ENCODE assay signal across 1 cellular context in the genomic region with DNA sequence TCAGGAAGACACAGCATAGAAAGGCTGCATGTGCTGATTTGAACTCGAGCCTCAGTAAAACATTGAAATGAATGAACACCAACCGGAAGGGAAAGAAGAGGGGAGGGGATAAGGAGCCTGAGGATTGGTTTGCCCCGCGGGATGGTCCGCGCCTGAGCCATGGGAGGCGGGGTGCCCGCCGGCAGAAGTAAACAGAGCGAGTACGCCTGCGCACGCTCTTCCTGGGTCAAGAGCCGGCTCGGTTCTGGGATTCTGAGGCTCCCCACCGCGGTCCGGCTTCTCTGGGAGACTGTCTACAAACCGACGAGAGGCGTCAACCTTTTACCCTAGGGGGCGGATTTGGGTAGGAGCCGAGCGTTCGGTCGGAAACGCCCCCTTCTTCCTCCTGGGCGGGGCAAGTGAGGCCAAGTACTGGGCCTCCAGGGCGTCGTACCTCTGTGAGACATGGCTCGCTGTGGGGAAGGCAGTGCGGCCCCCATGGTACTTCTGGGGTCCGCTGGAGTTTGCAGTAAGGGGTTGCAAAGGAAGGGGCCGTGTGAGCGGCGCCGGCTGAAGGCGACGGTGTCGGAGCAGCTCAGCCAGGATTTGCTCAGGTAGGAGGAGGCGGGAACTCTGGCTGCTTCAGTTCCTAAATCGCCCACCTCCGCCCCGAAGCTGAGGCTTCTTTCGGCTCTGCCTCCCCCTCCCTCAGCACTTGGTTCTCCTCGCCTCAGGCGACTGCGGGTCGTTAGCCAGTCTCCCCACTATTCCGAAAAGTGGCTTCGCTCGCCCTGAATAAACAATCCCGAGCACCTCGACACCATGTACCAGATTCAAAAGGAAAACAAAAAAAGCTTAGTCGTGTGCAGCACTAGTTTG.
A peak's percentile ranks its signal among the peaks of the same experiment; 100 is the strongest.
TF ChIP-seq lines count a peak whose summit lies in the region.

A gene (plus strand): TSS at position 218 of the 858 bp plus-strand sequence. CDS start 227 bp downstream, at position 445.

TF ChIP-seq in K562, 482 proteins besides CTCF, POLR2A, EP300 and RAD21 (continued from another document and continues in another):
- TF ChIP-seq YY1 (IDR thresholded peaks at IDR 0.05; ENCODE audit: borderline replicate concordance in 1 of 3, control insufficient read depth in 1 of 3, extremely low read depth in 1 of 3, insufficient read depth in 3 of 3, insufficient read length in 1 of 3, insufficient replicate concordance in 2 of 3, low read depth in 1 of 3, low read length in 2 of 3) (peak in 1 of 3 experiments; percentile 9), DDX20 (tag; IDR thresholded peaks at IDR 0.05; ENCODE audit: low read depth) (no peak), THRAP3 (IDR thresholded peaks at IDR 0.05; ENCODE audit: borderline replicate concordance) (no peak), JUNB (CRISPR knock-in tag; conservative IDR thresholded peaks at IDR 0.05) (no peak), RNF2 (IDR thresholded peaks at IDR 0.05) (no peak; the same call in 1 of the 2 replicates), CBX8 (IDR thresholded peaks at IDR 0.05; ENCODE audit: borderline replicate concordance, extremely low read depth, low read depth, low read length, poor library complexity, severe bottlenecking) (no peak), TGIF2 (CRISPR knock-in tag; IDR thresholded peaks at IDR 0.05) (no peak), HNRNPH1 (optimal IDR thresholded peaks at IDR 0.05; ENCODE audit: low read depth, low read length) (no peak), SAFB (IDR thresholded peaks at IDR 0.05; ENCODE audit: borderline replicate concordance, low read depth, low read length) (no peak), ZNF830 (CRISPR knock-in tag; IDR thresholded peaks at IDR 0.05) (no peak), LCOR (CRISPR knock-in tag; IDR thresholded peaks at IDR 0.05) (peak; percentile 64; the same call in 1 of the 2 replicates), ZNF311 (CRISPR knock-in tag; IDR thresholded peaks at IDR 0.05) (no peak), NFIC (IDR thresholded peaks at IDR 0.05) (no peak), ZEB2 (IDR thresholded peaks at IDR 0.05) (0 out of 2 replicates have a peak, but pooled peaks have one; percentile 18), NR2F6 (CRISPR knock-in tag; IDR thresholded peaks at IDR 0.05) (no peak), ZNF197 (CRISPR knock-in tag; IDR thresholded peaks at IDR 0.05; ENCODE audit: low read depth) (no peak), FOXA3 (CRISPR knock-in tag; conservative IDR thresholded peaks at IDR 0.05 in 1 of 2, IDR thresholded peaks at IDR 0.05 in 1 of 2) (peak; percentile 56 to 71; a peak in 3 of 4 replicates), NFE2 (IDR thresholded peaks at IDR 0.05; ENCODE audit: low read depth) (no peak), RFX7 (CRISPR knock-in tag; IDR thresholded peaks at IDR 0.05) (no peak), RUNX1 (IDR thresholded peaks at IDR 0.05; ENCODE audit: low read depth) (no peak), ZNF561 (CRISPR knock-in tag; conservative IDR thresholded peaks at IDR 0.05) (no peak), MBD2 (IDR thresholded peaks at IDR 0.05; ENCODE audit: borderline replicate concordance, low read depth) (no peak), CXXC5 (CRISPR knock-in tag; IDR thresholded peaks at IDR 0.05) (peak; percentile 41), SAP30 (IDR thresholded peaks at IDR 0.05; ENCODE audit: borderline replicate concordance, insufficient read depth, low read depth, low read length, poor library complexity, severe bottlenecking) (no peak), SRF (CRISPR knock-in tag; IDR thresholded peaks at IDR 0.05) (peak in 1 of 2 experiments; percentile 57; a peak in 1 of 4 replicates), ZNF239 (CRISPR knock-in tag; IDR thresholded peaks at IDR 0.05) (no peak), TOE1 (IDR thresholded peaks at IDR 0.05; ENCODE audit: borderline replicate concordance) (0 out of 2 replicates have a peak, but pooled peaks have one; percentile 25), TOE1 (CRISPR knock-in tag; IDR thresholded peaks at IDR 0.05; ENCODE audit: borderline replicate concordance, low read depth) (no peak)
- TF ChIP-seq, protein P1, sequence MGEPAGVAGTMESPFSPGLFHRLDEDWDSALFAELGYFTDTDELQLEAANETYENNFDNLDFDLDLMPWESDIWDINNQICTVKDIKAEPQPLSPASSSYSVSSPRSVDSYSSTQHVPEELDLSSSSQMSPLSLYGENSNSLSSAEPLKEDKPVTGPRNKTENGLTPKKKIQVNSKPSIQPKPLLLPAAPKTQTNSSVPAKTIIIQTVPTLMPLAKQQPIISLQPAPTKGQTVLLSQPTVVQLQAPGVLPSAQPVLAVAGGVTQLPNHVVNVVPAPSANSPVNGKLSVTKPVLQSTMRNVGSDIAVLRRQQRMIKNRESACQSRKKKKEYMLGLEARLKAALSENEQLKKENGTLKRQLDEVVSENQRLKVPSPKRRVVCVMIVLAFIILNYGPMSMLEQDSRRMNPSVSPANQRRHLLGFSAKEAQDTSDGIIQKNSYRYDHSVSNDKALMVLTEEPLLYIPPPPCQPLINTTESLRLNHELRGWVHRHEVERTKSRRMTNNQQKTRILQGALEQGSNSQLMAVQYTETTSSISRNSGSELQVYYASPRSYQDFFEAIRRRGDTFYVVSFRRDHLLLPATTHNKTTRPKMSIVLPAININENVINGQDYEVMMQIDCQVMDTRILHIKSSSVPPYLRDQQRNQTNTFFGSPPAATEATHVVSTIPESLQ (CRISPR knock-in tag; IDR thresholded peaks at IDR 0.05), result 0 out of 2 replicates have a peak, but pooled peaks have one; percentile 72
- TF ChIP-seq, protein P2, sequence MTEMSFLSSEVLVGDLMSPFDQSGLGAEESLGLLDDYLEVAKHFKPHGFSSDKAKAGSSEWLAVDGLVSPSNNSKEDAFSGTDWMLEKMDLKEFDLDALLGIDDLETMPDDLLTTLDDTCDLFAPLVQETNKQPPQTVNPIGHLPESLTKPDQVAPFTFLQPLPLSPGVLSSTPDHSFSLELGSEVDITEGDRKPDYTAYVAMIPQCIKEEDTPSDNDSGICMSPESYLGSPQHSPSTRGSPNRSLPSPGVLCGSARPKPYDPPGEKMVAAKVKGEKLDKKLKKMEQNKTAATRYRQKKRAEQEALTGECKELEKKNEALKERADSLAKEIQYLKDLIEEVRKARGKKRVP (CRISPR knock-in tag; IDR thresholded peaks at IDR 0.05), result no peak
- TF ChIP-seq, protein P3, sequence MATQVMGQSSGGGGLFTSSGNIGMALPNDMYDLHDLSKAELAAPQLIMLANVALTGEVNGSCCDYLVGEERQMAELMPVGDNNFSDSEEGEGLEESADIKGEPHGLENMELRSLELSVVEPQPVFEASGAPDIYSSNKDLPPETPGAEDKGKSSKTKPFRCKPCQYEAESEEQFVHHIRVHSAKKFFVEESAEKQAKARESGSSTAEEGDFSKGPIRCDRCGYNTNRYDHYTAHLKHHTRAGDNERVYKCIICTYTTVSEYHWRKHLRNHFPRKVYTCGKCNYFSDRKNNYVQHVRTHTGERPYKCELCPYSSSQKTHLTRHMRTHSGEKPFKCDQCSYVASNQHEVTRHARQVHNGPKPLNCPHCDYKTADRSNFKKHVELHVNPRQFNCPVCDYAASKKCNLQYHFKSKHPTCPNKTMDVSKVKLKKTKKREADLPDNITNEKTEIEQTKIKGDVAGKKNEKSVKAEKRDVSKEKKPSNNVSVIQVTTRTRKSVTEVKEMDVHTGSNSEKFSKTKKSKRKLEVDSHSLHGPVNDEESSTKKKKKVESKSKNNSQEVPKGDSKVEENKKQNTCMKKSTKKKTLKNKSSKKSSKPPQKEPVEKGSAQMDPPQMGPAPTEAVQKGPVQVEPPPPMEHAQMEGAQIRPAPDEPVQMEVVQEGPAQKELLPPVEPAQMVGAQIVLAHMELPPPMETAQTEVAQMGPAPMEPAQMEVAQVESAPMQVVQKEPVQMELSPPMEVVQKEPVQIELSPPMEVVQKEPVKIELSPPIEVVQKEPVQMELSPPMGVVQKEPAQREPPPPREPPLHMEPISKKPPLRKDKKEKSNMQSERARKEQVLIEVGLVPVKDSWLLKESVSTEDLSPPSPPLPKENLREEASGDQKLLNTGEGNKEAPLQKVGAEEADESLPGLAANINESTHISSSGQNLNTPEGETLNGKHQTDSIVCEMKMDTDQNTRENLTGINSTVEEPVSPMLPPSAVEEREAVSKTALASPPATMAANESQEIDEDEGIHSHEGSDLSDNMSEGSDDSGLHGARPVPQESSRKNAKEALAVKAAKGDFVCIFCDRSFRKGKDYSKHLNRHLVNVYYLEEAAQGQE (CRISPR knock-in tag; IDR thresholded peaks at IDR 0.05; ENCODE audit: low read depth), result no peak
- TF ChIP-seq, protein P4, sequence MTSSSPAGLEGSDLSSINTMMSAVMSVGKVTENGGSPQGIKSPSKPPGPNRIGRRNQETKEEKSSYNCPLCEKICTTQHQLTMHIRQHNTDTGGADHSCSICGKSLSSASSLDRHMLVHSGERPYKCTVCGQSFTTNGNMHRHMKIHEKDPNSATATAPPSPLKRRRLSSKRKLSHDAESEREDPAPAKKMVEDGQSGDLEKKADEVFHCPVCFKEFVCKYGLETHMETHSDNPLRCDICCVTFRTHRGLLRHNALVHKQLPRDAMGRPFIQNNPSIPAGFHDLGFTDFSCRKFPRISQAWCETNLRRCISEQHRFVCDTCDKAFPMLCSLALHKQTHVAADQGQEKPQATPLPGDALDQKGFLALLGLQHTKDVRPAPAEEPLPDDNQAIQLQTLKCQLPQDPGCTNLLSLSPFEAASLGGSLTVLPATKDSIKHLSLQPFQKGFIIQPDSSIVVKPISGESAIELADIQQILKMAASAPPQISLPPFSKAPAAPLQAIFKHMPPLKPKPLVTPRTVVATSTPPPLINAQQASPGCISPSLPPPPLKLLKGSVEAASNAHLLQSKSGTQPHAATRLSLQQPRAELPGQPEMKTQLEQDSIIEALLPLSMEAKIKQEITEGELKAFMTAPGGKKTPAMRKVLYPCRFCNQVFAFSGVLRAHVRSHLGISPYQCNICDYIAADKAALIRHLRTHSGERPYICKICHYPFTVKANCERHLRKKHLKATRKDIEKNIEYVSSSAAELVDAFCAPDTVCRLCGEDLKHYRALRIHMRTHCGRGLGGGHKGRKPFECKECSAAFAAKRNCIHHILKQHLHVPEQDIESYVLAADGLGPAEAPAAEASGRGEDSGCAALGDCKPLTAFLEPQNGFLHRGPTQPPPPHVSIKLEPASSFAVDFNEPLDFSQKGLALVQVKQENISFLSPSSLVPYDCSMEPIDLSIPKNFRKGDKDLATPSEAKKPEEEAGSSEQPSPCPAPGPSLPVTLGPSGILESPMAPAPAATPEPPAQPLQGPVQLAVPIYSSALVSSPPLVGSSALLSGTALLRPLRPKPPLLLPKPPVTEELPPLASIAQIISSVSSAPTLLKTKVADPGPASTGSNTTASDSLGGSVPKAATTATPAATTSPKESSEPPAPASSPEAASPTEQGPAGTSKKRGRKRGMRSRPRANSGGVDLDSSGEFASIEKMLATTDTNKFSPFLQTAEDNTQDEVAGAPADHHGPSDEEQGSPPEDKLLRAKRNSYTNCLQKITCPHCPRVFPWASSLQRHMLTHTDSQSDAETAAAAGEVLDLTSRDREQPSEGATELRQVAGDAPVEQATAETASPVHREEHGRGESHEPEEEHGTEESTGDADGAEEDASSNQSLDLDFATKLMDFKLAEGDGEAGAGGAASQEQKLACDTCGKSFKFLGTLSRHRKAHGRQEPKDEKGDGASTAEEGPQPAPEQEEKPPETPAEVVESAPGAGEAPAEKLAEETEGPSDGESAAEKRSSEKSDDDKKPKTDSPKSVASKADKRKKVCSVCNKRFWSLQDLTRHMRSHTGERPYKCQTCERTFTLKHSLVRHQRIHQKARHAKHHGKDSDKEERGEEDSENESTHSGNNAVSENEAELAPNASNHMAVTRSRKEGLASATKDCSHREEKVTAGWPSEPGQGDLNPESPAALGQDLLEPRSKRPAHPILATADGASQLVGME (CRISPR knock-in tag; IDR thresholded peaks at IDR 0.05), result no peak
- TF ChIP-seq, protein P5, sequence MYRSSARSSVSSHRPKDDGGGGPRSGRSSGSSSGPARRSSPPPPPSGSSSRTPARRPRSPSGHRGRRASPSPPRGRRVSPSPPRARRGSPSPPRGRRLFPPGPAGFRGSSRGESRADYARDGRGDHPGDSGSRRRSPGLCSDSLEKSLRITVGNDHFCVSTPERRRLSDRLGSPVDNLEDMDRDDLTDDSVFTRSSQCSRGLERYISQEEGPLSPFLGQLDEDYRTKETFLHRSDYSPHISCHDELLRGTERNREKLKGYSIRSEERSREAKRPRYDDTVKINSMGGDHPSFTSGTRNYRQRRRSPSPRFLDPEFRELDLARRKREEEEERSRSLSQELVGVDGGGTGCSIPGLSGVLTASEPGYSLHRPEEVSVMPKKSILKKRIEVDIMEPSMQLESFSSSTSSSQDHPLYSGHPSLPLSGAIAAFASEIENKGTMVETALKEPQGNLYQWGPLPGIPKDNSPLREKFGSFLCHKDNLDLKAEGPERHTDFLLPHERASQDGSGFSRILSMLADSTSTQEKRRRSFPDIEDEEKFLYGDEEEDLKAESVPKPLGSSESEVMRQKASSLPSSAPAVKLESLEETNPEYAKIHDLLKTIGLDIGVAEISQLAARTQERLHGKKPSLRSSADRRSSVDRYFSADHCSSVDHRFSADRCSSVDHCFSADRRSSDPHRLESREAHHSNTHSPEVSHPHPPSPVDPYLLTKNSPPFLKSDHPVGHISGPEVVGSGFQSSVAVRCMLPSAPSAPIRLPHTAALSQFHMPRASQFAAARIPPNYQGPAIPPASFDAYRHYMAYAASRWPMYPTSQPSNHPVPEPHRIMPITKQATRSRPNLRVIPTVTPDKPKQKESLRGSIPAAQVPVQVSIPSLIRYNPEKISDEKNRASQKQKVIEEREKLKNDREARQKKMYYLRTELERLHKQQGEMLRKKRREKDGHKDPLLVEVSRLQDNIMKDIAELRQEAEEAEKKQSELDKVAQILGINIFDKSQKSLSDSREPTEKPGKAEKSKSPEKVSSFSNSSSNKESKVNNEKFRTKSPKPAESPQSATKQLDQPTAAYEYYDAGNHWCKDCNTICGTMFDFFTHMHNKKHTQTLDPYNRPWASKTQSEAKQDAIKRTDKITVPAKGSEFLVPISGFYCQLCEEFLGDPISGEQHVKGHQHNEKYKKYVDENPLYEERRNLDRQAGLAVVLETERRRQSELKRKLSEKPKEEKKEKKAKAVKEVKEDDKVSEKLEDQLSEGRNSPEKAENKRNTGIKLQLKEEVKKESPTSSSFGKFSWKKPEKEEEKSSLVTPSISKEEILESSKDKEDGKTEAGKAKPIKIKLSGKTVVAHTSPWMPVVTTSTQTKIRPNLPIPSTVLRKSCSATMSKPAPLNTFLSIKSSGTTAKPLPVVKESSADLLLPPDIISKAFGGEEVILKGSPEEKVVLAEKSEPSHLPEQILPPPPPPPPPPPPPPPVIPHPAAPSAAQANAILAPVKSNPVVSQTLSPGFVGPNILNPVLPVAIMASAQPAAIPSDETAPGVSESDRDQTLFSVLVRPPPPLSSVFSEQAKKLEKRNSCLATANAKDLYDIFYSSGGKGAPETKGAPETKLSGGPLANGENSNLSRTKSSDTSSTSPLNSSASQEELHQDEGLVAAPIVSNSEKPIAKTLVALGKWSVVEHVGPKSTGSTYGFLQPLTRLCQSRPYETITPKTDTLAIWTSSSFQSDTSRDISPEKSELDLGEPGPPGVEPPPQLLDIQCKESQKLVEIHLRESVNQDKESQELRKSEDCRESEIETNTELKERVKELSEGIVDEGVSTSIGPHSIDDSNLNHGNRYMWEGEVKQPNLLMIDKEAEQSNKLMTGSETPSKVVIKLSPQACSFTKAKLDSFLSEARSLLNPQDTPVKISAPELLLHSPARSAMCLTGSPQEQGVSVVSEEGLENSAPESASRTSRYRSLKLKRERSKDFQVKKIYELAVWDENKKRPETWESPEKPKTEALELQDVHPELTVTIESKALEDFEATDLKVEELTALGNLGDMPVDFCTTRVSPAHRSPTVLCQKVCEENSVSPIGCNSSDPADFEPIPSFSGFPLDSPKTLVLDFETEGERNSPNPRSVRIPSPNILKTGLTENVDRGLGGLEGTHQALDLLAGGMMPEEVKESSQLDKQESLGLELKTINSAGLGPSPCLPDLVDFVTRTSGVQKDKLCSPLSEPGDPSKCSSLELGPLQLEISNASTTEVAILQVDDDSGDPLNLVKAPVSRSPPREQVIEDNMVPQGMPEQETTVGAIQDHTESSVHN (IDR thresholded peaks at IDR 0.05; ENCODE audit: borderline replicate concordance in 1 of 2, low read depth in 1 of 2), result no peak
